ENCODE assay signal across 28 cellular contexts in the genomic region with DNA sequence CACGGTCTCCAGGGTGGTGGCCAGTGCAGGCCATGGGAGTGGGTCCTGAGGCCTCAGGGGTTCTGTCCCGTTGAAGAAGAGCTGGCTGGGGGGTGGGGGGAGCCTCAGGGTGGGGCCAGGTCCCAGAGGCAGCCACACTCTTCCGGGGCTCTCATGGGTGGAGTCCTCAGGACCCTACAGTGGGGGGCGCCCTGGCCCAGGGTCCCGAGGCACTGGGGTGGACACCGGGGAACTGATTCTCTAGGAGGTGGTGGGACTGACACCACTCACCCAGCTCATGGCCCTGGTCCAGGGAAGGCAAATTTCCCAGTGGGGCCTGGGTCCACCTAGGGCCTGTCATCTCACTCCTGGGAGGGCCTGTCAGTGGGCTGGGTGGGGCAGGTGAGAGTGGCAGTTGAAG. TPM values are rescaled to one million over a fixed set of nuclear protein-coding genes. Genes with fewer than 3 reads are reported as not detected.
"Had no signal": no experiment of that assay in that cellular context is flagged by ENCODE, and none has a peak within 500 bp of the region (broad histone marks: within the 10 kb centered on the region; RNA-seq: fewer than 3 reads in every experiment).

No MANE protein-coding gene starts in this region.

- H3K4me1 ChIP-seq: ascending aorta, body of pancreas had no signal

- H3K27ac ChIP-seq: ascending aorta, body of pancreas, KMS-11 had no signal

- H3K27me3 ChIP-seq: ascending aorta, body of pancreas had no signal

- H3K4me1 Mint-ChIP-seq: activated B cell treated with CpG ODN at 0.5 μM for 24 hours; activated naive CD4-positive, alpha-beta T cell treated with anti-CD3 and anti-CD28 coated beads, Interleukin-2, amount 50 U/mL, for 24 hours had no signal

- ATAC-seq: PC-3, T-cell had no signal

- H3K27ac Mint-ChIP-seq: activated B cell treated with CpG ODN at 0.5 μM for 24 hours; activated CD4-positive, alpha-beta T cell treated with anti-CD3 and anti-CD28 coated beads, Interleukin-2, amount 10 ng/mL, durations not matched to agents 24 days and 14 days; activated CD8-positive, alpha-beta memory T cell treated with anti-CD3 and anti-CD28 coated beads, Interleukin-2, amount 10 ng/mL, durations not matched to agents 7 days and 5 days; activated naive CD4-positive, alpha-beta T cell treated with anti-CD3 and anti-CD28 coated beads, Interleukin-2, amount 50 U/mL, for 24 hours; activated T-cell treated with anti-CD3 and anti-CD28 coated beads, Interleukin-2, amount 50 U/mL, for 24 hours; activated T-helper 1 cell treated with anti-CD3 and anti-CD28 coated beads, Interleukin-12 subunit alpha, Interleukin-12 subunit beta, Interleukin-2, Interleukin-4 antibody, amounts not matched to agents 30 ng/mL and 10 ng/mL and 1 ng/mL, durations not matched to agents 14 hours and 24 hours and 36 hours; T-cell had no signal

- H3K4me3 Mint-ChIP-seq: activated B cell treated with CpG ODN at 0.5 μM for 24 hours; activated CD4-positive, alpha-beta T cell treated with anti-CD3 and anti-CD28 coated beads, Interleukin-2, amount 10 ng/mL, durations not matched to agents 24 days and 14 days; activated CD8-positive, alpha-beta memory T cell treated with anti-CD3 and anti-CD28 coated beads, Interleukin-2, amount 10 ng/mL, durations not matched to agents 7 days and 5 days; activated naive CD4-positive, alpha-beta T cell treated with anti-CD3 and anti-CD28 coated beads, Interleukin-2, amount 50 U/mL, for 24 hours; activated T-cell treated with anti-CD3 and anti-CD28 coated beads, Interleukin-2, amount 50 U/mL, for 24 hours; activated T-helper 1 cell treated with anti-CD3 and anti-CD28 coated beads, Interleukin-12 subunit alpha, Interleukin-12 subunit beta, Interleukin-2, Interleukin-4 antibody, amounts not matched to agents 30 ng/mL and 10 ng/mL and 1 ng/mL, durations not matched to agents 14 hours and 24 hours and 36 hours; T-cell had no signal

- H3K9me3 ChIP-seq: ascending aorta, body of pancreas had no signal

- H3K27me3 Mint-ChIP-seq: activated B cell treated with CpG ODN at 0.5 μM for 24 hours; activated CD4-positive, alpha-beta T cell treated with anti-CD3 and anti-CD28 coated beads, Interleukin-2, amount 10 ng/mL, durations not matched to agents 24 days and 14 days; activated CD8-positive, alpha-beta memory T cell treated with anti-CD3 and anti-CD28 coated beads, Interleukin-2, amount 10 ng/mL, durations not matched to agents 7 days and 5 days; activated naive CD4-positive, alpha-beta T cell treated with anti-CD3 and anti-CD28 coated beads, Interleukin-2, amount 50 U/mL, for 24 hours; activated T-cell treated with anti-CD3 and anti-CD28 coated beads, Interleukin-2, amount 50 U/mL, for 24 hours; T-cell had no signal

- H3K36me3 ChIP-seq: ascending aorta had no signal

- H3K9me3 Mint-ChIP-seq: activated B cell treated with CpG ODN at 0.5 μM for 24 hours; activated CD4-positive, alpha-beta T cell treated with anti-CD3 and anti-CD28 coated beads, Interleukin-2, amount 10 ng/mL, durations not matched to agents 24 days and 14 days; activated naive CD4-positive, alpha-beta T cell treated with anti-CD3 and anti-CD28 coated beads, Interleukin-2, amount 50 U/mL, for 24 hours; activated T-cell treated with anti-CD3 and anti-CD28 coated beads, Interleukin-2, amount 50 U/mL, for 24 hours; activated T-helper 1 cell treated with anti-CD3 and anti-CD28 coated beads, Interleukin-12 subunit alpha, Interleukin-12 subunit beta, Interleukin-2, Interleukin-4 antibody, amounts not matched to agents 30 ng/mL and 10 ng/mL and 1 ng/mL, durations not matched to agents 14 hours and 24 hours and 36 hours; T-cell had no signal

- H3K4me3 ChIP-seq: ascending aorta, body of pancreas had no signal

- DNase-seq: activated B cell treated with CpG ODN at 0.5 μM for 24 hours; activated CD4-positive, alpha-beta T cell treated with anti-CD3 and anti-CD28 coated beads for 1 hour; activated CD4-positive, alpha-beta T cell treated with anti-CD3 and anti-CD28 coated beads, Interleukin-2, amount 10 ng/mL, durations not matched to agents 24 days and 14 days; activated CD4-positive, alpha-beta T cell treated with anti-CD3 and anti-CD28 coated beads, Interleukin-2, amount 50 U/mL, for 48 hours; activated CD8-positive, alpha-beta memory T cell treated with anti-CD3 and anti-CD28 coated beads, Interleukin-2, amount 10 ng/mL, durations not matched to agents 7 days and 5 days; activated effector memory CD4-positive, alpha-beta T cell treated with Interleukin-2 at 50 U/mL for 16 hours; activated naive CD4-positive, alpha-beta T cell; activated T-cell treated with anti-CD3 and anti-CD28 coated beads, Interleukin-2, amount 50 U/mL, for 24 hours; amniotic stem cell; body of pancreas; central memory CD4-positive, alpha-beta T cell; NCI-H1092; NCI-H1417; NCI-H1930; NCI-H2171; NCI-H226; NCI-H69; PC-3; SHP77 treated with DMSO at 0.1 percent for 48 hours; T-cell; T-helper 2 cell; T1000 had no signal

- H3K36me3 Mint-ChIP-seq: activated naive CD4-positive, alpha-beta T cell treated with anti-CD3 and anti-CD28 coated beads, Interleukin-2, amount 50 U/mL, for 24 hours; T-cell had no signal

RNA-seq across cellular contexts. Expression of a gene that starts 12.8 kb away (rescaled TPM):
- total RNA-seq: activated B cell treated with CpG ODN at 0.5 μM for 24 hours; activated T-helper 1 cell treated with anti-CD3 and anti-CD28 coated beads, Interleukin-12 subunit alpha, Interleukin-12 subunit beta, Interleukin-2, Interleukin-4 antibody, amounts not matched to agents 30 ng/mL and 10 ng/mL and 1 ng/mL, durations not matched to agents 14 hours and 24 hours and 36 hours; bronchial epithelial cell; NCI-H460 had no signal
